In genomic region chr15:52804526-52805081, GRCh38 we compare ENCODE assay signal across 8 cellular contexts. TPM values are rescaled to one million over a fixed set of nuclear protein-coding genes. Genes with fewer than 3 reads are reported as not detected.
DNase-seq lines count a peak whose midpoint lies in the region; ATAC-seq and TF ChIP-seq lines count a peak whose summit lies in the region.

No MANE protein-coding gene starts in this region.

- no peak overlapping the region for H3K27ac ChIP-seq in right atrium auricular region
- H3K27ac ChIP-seq in vagina = no peak overlapping the region

- peaks cover 0 to 30% of the 10 kb centered on the region in 2 donors for H3K4me1 ChIP-seq in right atrium auricular region
- H3K4me1 ChIP-seq in mucosa of stomach (ENCODE audit: control insufficient read depth, insufficient read depth, low read length) = peaks cover 22% of the 10 kb centered on the region
- H3K4me1 ChIP-seq in vagina = peaks cover 30% of the 10 kb centered on the region

- H3K27me3 ChIP-seq in right atrium auricular region (peaks cover 31 to 33% of the 10 kb centered on the region in 2 donors), mucosa of stomach (ENCODE audit: control insufficient read depth, insufficient read depth, low read length) (peaks cover 87% of the 10 kb centered on the region), vagina (peaks cover 24% of the 10 kb centered on the region)

- no peak for TF ChIP-seq CTCF in right atrium auricular region (IDR thresholded peaks at IDR 0.05)
- no peak for TF ChIP-seq CTCF in vagina (IDR thresholded peaks at IDR 0.05)

- peaks cover 30% of the 10 kb centered on the region for H3K4me1 Mint-ChIP-seq in dendritic cell treated with granulocyte-macrophage colony-stimulating factor and Interleukin-4, amounts not matched to agents 40 ng/mL and 50 ng/mL, for 4 days (ENCODE audit: low read depth)

- H3K36me3 ChIP-seq in right atrium auricular region (no peaks in the 10 kb centered on the region), mucosa of stomach (ENCODE audit: control insufficient read depth, insufficient read depth, low read length) (no peaks in the 10 kb centered on the region), vagina (no peaks in the 10 kb centered on the region)

- no peak for ATAC-seq in Right ventricle myocardium superior (ENCODE audit: poor library complexity)

- no peaks in the 10 kb centered on the region for H3K36me3 Mint-ChIP-seq in dendritic cell treated with granulocyte-macrophage colony-stimulating factor and Interleukin-4, amounts not matched to agents 40 ng/mL and 50 ng/mL, for 4 days (ENCODE audit: low read depth)

- peaks cover 89% of the 10 kb centered on the region for H3K27me3 Mint-ChIP-seq in dendritic cell treated with granulocyte-macrophage colony-stimulating factor and Interleukin-4, amounts not matched to agents 40 ng/mL and 50 ng/mL, for 4 days

- no peak overlapping the region for H3K27ac Mint-ChIP-seq in dendritic cell treated with granulocyte-macrophage colony-stimulating factor and Interleukin-4, amounts not matched to agents 40 ng/mL and 50 ng/mL, for 4 days

- TF ChIP-seq POLR2A in vagina (IDR thresholded peaks at IDR 0.05) = no peak

- peak overlapping the region; percentile 41 for H3K4me3 Mint-ChIP-seq in dendritic cell treated with granulocyte-macrophage colony-stimulating factor and Interleukin-4, amounts not matched to agents 40 ng/mL and 50 ng/mL, for 4 days

- H3K9me3 ChIP-seq in right atrium auricular region (no peaks in the 10 kb centered on the region), mucosa of stomach (ENCODE audit: control insufficient read depth, low read length) (no peaks in the 10 kb centered on the region), vagina (no peaks in the 10 kb centered on the region)

- H3K9me3 Mint-ChIP-seq in dendritic cell treated with granulocyte-macrophage colony-stimulating factor and Interleukin-4, amounts not matched to agents 40 ng/mL and 50 ng/mL, for 4 days = no peaks in the 10 kb centered on the region

- peak; percentile 32 for DNase-seq in Right ventricle myocardium superior
- no peak for DNase-seq in right atrium auricular region (ENCODE audit: low spot score)
- DNase-seq in vagina (ENCODE audit: extremely low spot score in 2 of 2) = no peak
- no peak for DNase-seq in GDM1 (lab: John Stamatoyannopoulos, UW)
- DNase-seq in activated CD4-positive, CD25-positive, alpha-beta regulatory T cell (lab: John Stamatoyannopoulos, UW) = no peak
- no peak for DNase-seq in NCI-H1436 treated with DMSO at 0.1 percent for 48 hours (lab: John Stamatoyannopoulos, UW)

- H3K4me3 ChIP-seq in right atrium auricular region (peak overlapping the region in 1 of 2 donors; percentile 38), mucosa of stomach (ENCODE audit: low read length) (peak overlapping the region; percentile 36), vagina (peak overlapping the region; percentile 19 to 22)

- intact Hi-C loops in Right ventricle myocardium superior (cut with DNase I) (no loop called here), vagina (cut with DNase I) (no loop called here)
- intact Hi-C loops in dendritic cell treated with granulocyte-macrophage colony-stimulating factor and Interleukin-4, amounts not matched to agents 40 ng/mL and 50 ng/mL, for 4 days (cut with micrococcal nuclease) = no loop called here

- no peak overlapping the region for H3K9ac ChIP-seq in mucosa of stomach (ENCODE audit: low read length)

RNA-seq across cellular contexts. Expression of gene ONECUT1, which starts 14.5 kb away (rescaled TPM):
- not detected for total RNA-seq in Right ventricle myocardium superior
- not detected for total RNA-seq in right atrium auricular region
- not detected for total RNA-seq in vagina
